In the genomic region with DNA sequence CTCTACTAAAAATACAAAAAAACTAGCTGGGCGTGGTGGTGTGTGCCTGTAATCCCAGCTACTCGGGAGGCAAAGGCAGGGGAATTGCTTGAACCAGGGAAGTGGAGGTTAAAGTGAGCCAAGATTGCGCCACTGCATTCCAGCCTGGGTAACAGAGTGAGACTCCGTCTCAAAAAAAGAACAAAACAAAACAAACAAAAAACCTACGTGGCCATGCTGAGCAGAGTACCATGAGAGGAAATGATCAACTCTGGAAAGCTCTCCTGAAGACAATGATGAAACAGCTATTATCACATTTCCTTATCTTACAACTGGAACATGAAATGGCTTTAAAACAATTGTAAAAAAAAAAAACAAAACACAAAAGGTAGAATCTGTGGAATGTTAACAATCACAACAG, we compare ENCODE assay signal across 10 cellular contexts.
A peak's percentile ranks its signal among the peaks of the same experiment; 100 is the strongest.
DNase-seq lines count a peak whose midpoint lies in the region; ATAC-seq and TF ChIP-seq lines count a peak whose summit lies in the region.
"Had no signal": no experiment of that assay in that cellular context is flagged by ENCODE, and none has a peak within 500 bp of the region (broad histone marks: within the 10 kb centered on the region; RNA-seq: fewer than 3 reads in every experiment).

No MANE protein-coding gene starts in this region.

- H3K27ac ChIP-seq in mammary epithelial cell (ENCODE audit: insufficient read depth, low read depth, low read length) (no peak overlapping the region), thyroid gland (peak overlapping the region in 2 of 3 donors; percentile 52 to 55)

- no peaks in the 10 kb centered on the region for H4K20me1 ChIP-seq in mammary epithelial cell (ENCODE audit: insufficient read depth, low read length)

- H3K9me3 ChIP-seq in mammary epithelial cell (replicated peaks; ENCODE audit: insufficient read depth, low read length) (no peaks in the 10 kb centered on the region), thyroid gland (no peaks in the 10 kb centered on the region)

- in situ Hi-C loops in mammary epithelial cell (cut with MboI; ENCODE audit: low sequenced_read_pairs in 2 of 2): loop anchor here in 1 of 2 donors (10.0 kb wide), 1 partner anchor 62 kb away; no protein-coding TSS in a partner anchor

- peaks cover 42% of the 10 kb centered on the region for H3K4me1 ChIP-seq in mammary epithelial cell (ENCODE audit: insufficient read depth, low read length)
- H3K4me1 ChIP-seq in thyroid gland: peaks cover 5% of the 10 kb centered on the region in 2 donors

- H3K9ac ChIP-seq in mammary epithelial cell (ENCODE audit: insufficient read depth, low read length): no peak overlapping the region

- dilution Hi-C loops in mammary epithelial cell (cut with HindIII; ENCODE audit: low sequenced_read_pairs): no loop called here

- peak overlapping the region; percentile 64 for H3K27ac Mint-ChIP-seq in activated T-cell treated with anti-CD3 and anti-CD28 coated beads, Interleukin-2, amount 50 U/mL, for 24 hours

- peaks cover 14% of the 10 kb centered on the region for H3K36me3 ChIP-seq in mammary epithelial cell (ENCODE audit: insufficient read depth, low read length)
- H3K36me3 ChIP-seq in thyroid gland: peaks cover 0 to 4% of the 10 kb centered on the region in 2 donors

- BruUV-seq in mammary epithelial cell (replicated peaks; lab: Mats Ljungman, UMichigan): no TSS peak

- CTCF ChIA-PET in mammary epithelial cell (lab: Charles Lee; ENCODE audit: low non-redundant PET): no interaction called here

- TF ChIP-seq POLR2A in thyroid gland (IDR thresholded peaks at IDR 0.05): no peak

- peaks cover 49% of the 10 kb centered on the region for H3K4me1 Mint-ChIP-seq in activated T-cell treated with anti-CD3 and anti-CD28 coated beads, Interleukin-2, amount 50 U/mL, for 24 hours (ENCODE audit: low read depth)
- H3K4me1 Mint-ChIP-seq in activated T-cell treated with anti-CD3 and anti-CD28 coated beads, Interleukin-2, amount 50 U/mL, for 4 hours (ENCODE audit: low read depth): peaks cover 32% of the 10 kb centered on the region

- peaks cover 82% of the 10 kb centered on the region for H3K79me2 ChIP-seq in mammary epithelial cell (ENCODE audit: insufficient read depth, low read length)

- no peak for ATAC-seq in activated T-cell treated with anti-CD3 and anti-CD28 coated beads, Interleukin-2, amount 50 U/mL, for 4 hours

- no peak overlapping the region for H3K4me3 Mint-ChIP-seq in activated T-cell treated with anti-CD3 and anti-CD28 coated beads, Interleukin-2, amount 50 U/mL, for 24 hours
- no peak overlapping the region for H3K4me3 Mint-ChIP-seq in activated T-cell treated with anti-CD3 and anti-CD28 coated beads, Interleukin-2, amount 50 U/mL, for 4 hours

- TF ChIP-seq CTCF in mammary epithelial cell (conservative IDR thresholded peaks at IDR 0.05 in 1 of 2, IDR thresholded peaks at IDR 0.05 in 1 of 2; ENCODE audit: extremely low read depth in 1 of 2, insufficient read depth in 1 of 2, low read depth in 1 of 2, low read length in 2 of 2): no peak
- no peak for TF ChIP-seq CTCF in thyroid gland (IDR thresholded peaks at IDR 0.05)

- H2AFZ ChIP-seq in mammary epithelial cell (ENCODE audit: low read depth, low read length): no peak overlapping the region

- H3K36me3 Mint-ChIP-seq in activated T-cell treated with anti-CD3 and anti-CD28 coated beads, Interleukin-2, amount 50 U/mL, for 24 hours (ENCODE audit: low read depth): peaks cover 84% of the 10 kb centered on the region
- peaks cover 47% of the 10 kb centered on the region for H3K36me3 Mint-ChIP-seq in activated T-cell treated with anti-CD3 and anti-CD28 coated beads, Interleukin-2, amount 50 U/mL, for 4 hours (ENCODE audit: insufficient read depth)

- H3K4me3 ChIP-seq in mammary epithelial cell (replicated peaks in 1 of 3; ENCODE audit: insufficient read depth in 1 of 3, low read depth in 2 of 3, low read length in 3 of 3) (no peak overlapping the region), thyroid gland (replicated peaks in 1 of 3) (no peak overlapping the region)

- H3K4me2 ChIP-seq in mammary epithelial cell (ENCODE audit: insufficient read depth, low read depth, low read length): no peak overlapping the region

- intact Hi-C loops in mammary epithelial cell (cut with micrococcal nuclease): no loop called here
- intact Hi-C loops in thyroid gland (cut with DNase I): no loop called here

- H3K27me3 ChIP-seq in mammary epithelial cell (ENCODE audit: insufficient read depth, low read length) (no peaks in the 10 kb centered on the region), thyroid gland (no peaks in the 10 kb centered on the region)

- no peaks in the 10 kb centered on the region for H3K9me3 Mint-ChIP-seq in activated T-cell treated with anti-CD3 and anti-CD28 coated beads, Interleukin-2, amount 50 U/mL, for 24 hours
- H3K9me3 Mint-ChIP-seq in activated T-cell treated with anti-CD3 and anti-CD28 coated beads, Interleukin-2, amount 50 U/mL, for 4 hours: no peaks in the 10 kb centered on the region

- H3K27me3 Mint-ChIP-seq in activated T-cell treated with anti-CD3 and anti-CD28 coated beads, Interleukin-2, amount 50 U/mL, for 24 hours: no peaks in the 10 kb centered on the region
- H3K27me3 Mint-ChIP-seq in activated T-cell treated with anti-CD3 and anti-CD28 coated beads, Interleukin-2, amount 50 U/mL, for 4 hours (ENCODE audit: low read depth): no peaks in the 10 kb centered on the region

- 49% methylated on average over 4 of the region's 5 CpGs for WGBS in mammary epithelial cell (ENCODE audit: low coverage, missing lambda C conversion rate)
- 44 to 48% methylated on average over 5 of the region's 5 CpGs for WGBS in thyroid gland, 2 donors

- DNase-seq in activated T-cell treated with anti-CD3 and anti-CD28 coated beads, Interleukin-2, amount 50 U/mL, for 24 hours: no peak
- DNase-seq in activated T-cell treated with anti-CD3 and anti-CD28 coated beads, Interleukin-2, amount 50 U/mL, for 4 hours: no peak
- DNase-seq in mammary epithelial cell (peak; percentile 23), iris pigment epithelial cell (ENCODE audit: low read depth) (peak; percentile 83), thyroid gland (peak; percentile 16 to 42), hippocampal formation (lab: John Stamatoyannopoulos, UW) (no peak), OCI-M1 (lab: John Stamatoyannopoulos, UW) (no peak)
- no peak for DNase-seq in central memory CD4-positive, alpha-beta T cell
- DNase-seq: activated CD4-positive, alpha-beta T cell treated with anti-CD3 and anti-CD28 coated beads, Interleukin-2, amount 50 U/mL, for 4 hours; stimulated activated CD4-positive, alpha-beta T cell treated with anti-CD3 and anti-CD28 coated beads, Interleukin-2, amount 100 ng/mL, for 24 hours had no signal

Comparison
In these comparisons a context has a peak if more than half of its experiments do, and no peak if none do; other contexts are left out.
1. DNase-seq: peak in mammary epithelial cell (single experiment), iris pigment epithelial cell (single experiment) and thyroid gland (2 of 2); none in activated T-cell treated with anti-CD3 and anti-CD28 coated beads, Interleukin-2, amount 50 U/mL, for 24 hours (single experiment), activated T-cell treated with anti-CD3 and anti-CD28 coated beads, Interleukin-2, amount 50 U/mL, for 4 hours (single experiment), hippocampal formation (0 of 2), OCI-M1 (single experiment) and central memory CD4-positive, alpha-beta T cell (single experiment).